ENCODE assay signal across 16 cellular contexts in the genomic region with DNA sequence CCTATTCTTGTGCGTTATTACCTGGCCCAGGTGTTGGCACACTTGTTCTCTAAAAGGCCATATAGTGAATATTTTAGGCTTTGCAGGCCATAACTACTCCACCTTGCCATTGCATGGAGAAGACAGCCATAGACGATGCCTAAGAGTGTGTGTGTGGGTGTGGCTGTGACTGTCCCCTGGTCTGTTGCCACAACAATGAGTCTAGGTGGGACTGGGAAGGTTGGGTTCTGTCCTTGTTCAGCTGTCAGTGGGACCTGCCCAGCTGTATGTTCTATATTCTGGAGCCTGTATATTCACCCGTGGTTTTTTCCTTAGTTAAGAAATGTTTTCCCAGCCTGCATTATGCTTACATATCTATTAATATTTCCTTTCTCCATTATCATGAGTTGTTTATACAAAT. TPM values are rescaled to one million over a fixed set of nuclear protein-coding genes. Genes with fewer than 3 reads are reported as not detected.
DNase-seq lines count a peak whose midpoint lies in the region; ATAC-seq, FAIRE-seq and TF ChIP-seq lines count a peak whose summit lies in the region.
"Had no signal": no experiment of that assay in that cellular context is flagged by ENCODE, and none has a peak within 500 bp of the region (broad histone marks: within the 10 kb centered on the region; RNA-seq: fewer than 3 reads in every experiment).

No MANE protein-coding gene starts in this region.

- no peak for TF ChIP-seq RAD21 in HepG2 (CRISPR knock-in tag; IDR thresholded peaks at IDR 0.05)

- H3K27me3 ChIP-seq in HepG2 (ENCODE audit: control insufficient read depth in 1 of 2, insufficient read depth in 2 of 2, low read length in 2 of 2) (no peaks in the 10 kb centered on the region), right lobe of liver (no peaks in the 10 kb centered on the region)
- H3K27me3 ChIP-seq: BLaER1 had no signal

- H3K9me3 Mint-ChIP-seq in memory B cell: no peaks in the 10 kb centered on the region
- H3K9me3 Mint-ChIP-seq: HFFc6, IgD-negative memory B cell had no signal

- intact Hi-C loops in HepG2 (cut with micrococcal nuclease; ENCODE audit: unreplicated experiment): no loop called here
- intact Hi-C loops in right lobe of liver (cut with DNase I): no loop called here

- no TSS peak for BruUV-seq in HepG2 (replicated peaks; lab: Mats Ljungman, UMichigan)

- CTCF ChIA-PET in HepG2 (lab: Yijun Ruan, JAX; ENCODE audit: low intra/inter-chr PET ratio, low total read pairs): no interaction called here

- H3K4me1 ChIP-seq in HepG2 (ENCODE audit: insufficient read depth, low read length): no peaks in the 10 kb centered on the region
- no peaks in the 10 kb centered on the region for H3K4me1 ChIP-seq in right lobe of liver
- H3K4me1 ChIP-seq: Caco-2 had no signal

- no peaks in the 10 kb centered on the region for H3K79me2 ChIP-seq in HepG2 (ENCODE audit: insufficient read depth, low read length)

- POLR2A ChIA-PET in HepG2 (lab: Yijun Ruan, JAX): no interaction called here

- H3K36me3 ChIP-seq in HepG2 (replicated peaks in 1 of 2; ENCODE audit: control insufficient read depth in 1 of 2, insufficient read depth in 2 of 2, low read length in 2 of 2): peaks cover 33 to 74% of the 10 kb centered on the region in 2 experiments
- H3K36me3 ChIP-seq in right lobe of liver: peaks cover 0 to 53% (median 12%) of the 10 kb centered on the region in 4 donors

- in situ Hi-C loops in HepG2 (cut with HindIII; ENCODE audit: extremely low pct_ligation_motif_present, low pct_unique_long_range_greater_than_20kb): no loop called here

- H3K36me3 Mint-ChIP-seq in T-helper 17 cell (ENCODE audit: low read depth) (peaks cover 10% of the 10 kb centered on the region), memory B cell (peaks cover 27% of the 10 kb centered on the region)

- H2AFZ ChIP-seq in HepG2 (ENCODE audit: low read length): no peak overlapping the region

- no peaks in the 10 kb centered on the region for H3K27me3 Mint-ChIP-seq in T-helper 17 cell
- no peaks in the 10 kb centered on the region for H3K27me3 Mint-ChIP-seq in memory B cell
- H3K27me3 Mint-ChIP-seq: IgD-negative memory B cell had no signal

- no peak; the same call in 2 of the 3 replicates for ATAC-seq in HepG2
- no peak for ATAC-seq in right lobe of liver
- no peak for ATAC-seq in T-helper 17 cell
- no peak for ATAC-seq in memory B cell (ENCODE audit: low read depth)
- no peak for ATAC-seq in HG02885 (IDR thresholded peaks at IDR 0.05; ENCODE audit: poor library complexity, unreplicated experiment)

- TF ChIP-seq POLR2A in HepG2 (IDR thresholded peaks at IDR 0.05; ENCODE audit: insufficient read depth in 1 of 2, low read depth in 2 of 2, low read length in 2 of 2): no peak
- no peak for TF ChIP-seq POLR2A in right lobe of liver (IDR thresholded peaks at IDR 0.05)

- no peak overlapping the region for H3K9ac ChIP-seq in HepG2 (ENCODE audit: insufficient read depth, low read depth, low read length)
- H3K9ac ChIP-seq: BLaER1 had no signal

- no peak overlapping the region for H3K4me2 ChIP-seq in HepG2 (ENCODE audit: low read depth, low read length)
- H3K4me2 ChIP-seq: BLaER1 had no signal

- H3K9me3 ChIP-seq in HepG2 (ENCODE audit: low read length): no peaks in the 10 kb centered on the region
- no peaks in the 10 kb centered on the region for H3K9me3 ChIP-seq in right lobe of liver
- H3K9me3 ChIP-seq in T-helper 17 cell (ENCODE audit: control insufficient read depth, low read length, poor library complexity, severe bottlenecking): no peaks in the 10 kb centered on the region
- H3K9me3 ChIP-seq: BLaER1, Caco-2 had no signal

- FAIRE-seq in HepG2 (lab: Jason Lieb, UNC): no peak

- DNase-seq in HepG2 (ENCODE audit: low spot score) (no peak), right lobe of liver (no peak), T-helper 17 cell (no peak), memory B cell (ENCODE audit: low spot score in 2 of 2) (no peak), HK-2 (ENCODE audit: unreplicated experiment) (no peak)
- no peak for DNase-seq in activated T-cell treated with anti-CD3 and anti-CD28 coated beads, Interleukin-2, amount 50 U/mL, for 1 hour
- DNase-seq: Caco-2, DND-41, GDM1, HCEC 1CT, HFFc6, KG1 had no signal

- TF ChIP-seq EP300 in HepG2 (IDR thresholded peaks at IDR 0.05; ENCODE audit: low read depth in 2 of 2, low read length in 2 of 2): no peak
- no peak for TF ChIP-seq EP300 in HepG2 (CRISPR knock-in tag; IDR thresholded peaks at IDR 0.05; ENCODE audit: borderline replicate concordance)

- H3K4me1 Mint-ChIP-seq in T-helper 17 cell (peaks cover 22% of the 10 kb centered on the region), memory B cell (peaks cover 12% of the 10 kb centered on the region)

- H3K4me3 ChIP-seq in HepG2 (replicated peaks in 1 of 3; ENCODE audit: insufficient read depth in 1 of 3, low read depth in 2 of 3, low read length in 3 of 3) (no peak overlapping the region), right lobe of liver (no peak overlapping the region)
- H3K4me3 ChIP-seq: BLaER1 had no signal

- H3K4me3 Mint-ChIP-seq in T-helper 17 cell (no peak overlapping the region), memory B cell (no peak overlapping the region)
- H3K4me3 Mint-ChIP-seq: HFFc6, IgD-negative memory B cell had no signal

- no peaks in the 10 kb centered on the region for H4K20me1 ChIP-seq in HepG2 (ENCODE audit: insufficient read depth, low read length)

- peak overlapping the region; percentile 86 for H3K27ac Mint-ChIP-seq in T-helper 17 cell
- peak overlapping the region; percentile 70 for H3K27ac Mint-ChIP-seq in memory B cell
- H3K27ac Mint-ChIP-seq: HFFc6 had no signal

- no peak overlapping the region for H3K27ac ChIP-seq in HepG2 (ENCODE audit: extremely low read length, insufficient read depth, low read length)
- no peak overlapping the region for H3K27ac ChIP-seq in right lobe of liver
- H3K27ac ChIP-seq: 22Rv1, BLaER1 had no signal

- TF ChIP-seq CTCF in HepG2 (CRISPR knock-in tag; IDR thresholded peaks at IDR 0.05) (no peak), right lobe of liver (IDR thresholded peaks at IDR 0.05) (no peak)

- 96% methylated on average over 3 of the region's 3 CpGs for WGBS in HepG2 (ENCODE audit: low lambda C conversion rate)
- 33% methylated on average over 1 of the region's 3 CpGs for WGBS in right lobe of liver (ENCODE audit: insufficient coverage, low coverage, low lambda C conversion rate, missing lambda C conversion rate)

TF ChIP-seq in HepG2, 621 proteins besides CTCF, POLR2A, EP300 and RAD21:
- TF ChIP-seq KAT7 (CRISPR knock-in tag; IDR thresholded peaks at IDR 0.05; ENCODE audit: borderline replicate concordance): no peak
- TF ChIP-seq RBM22 (optimal IDR thresholded peaks at IDR 0.05; ENCODE audit: low read length): peak; percentile 55
- TF ChIP-seq ZFAT (CRISPR knock-in tag; conservative IDR thresholded peaks at IDR 0.05): no peak
TF ChIP-seq in HepG2: peak in this region for 1.

RNA-seq across cellular contexts. Expression of gene CEP43, which starts 38.6 kb away (rescaled TPM):
- total RNA-seq in HepG2 (2016; rRNA removed; fragmentation: Illumina TruSeq; extraction: Trizol) (73.9 and 88.4 TPM in 2 replicates), right lobe of liver (10 to 100 TPM; 11.7 to 23.5 (median 19.7) TPM), T-helper 17 cell (10 to 100 TPM; 19.8 to 24.0 TPM)
- total RNA-seq in HepG2 (2016; cell fraction: cytosol; rRNA removed; fragmentation: Illumina TruSeq; extraction: Trizol; ENCODE audit: low read depth): 84.7 and 89.7 TPM in 2 replicates
- 68.4 and 95.5 TPM in 2 replicates for total RNA-seq in HepG2 (2016; cell fraction: insoluble cytoplasmic fraction; rRNA removed; fragmentation: Illumina TruSeq; extraction: Trizol)
- total RNA-seq in HepG2 (2016; cell fraction: membrane; rRNA removed; fragmentation: Illumina TruSeq; extraction: Trizol): 46.9 and 49.2 TPM in 2 replicates
- 62.5 and 63.7 TPM in 2 replicates for total RNA-seq in HepG2 (2016; cell fraction: nucleus; rRNA removed; fragmentation: Illumina TruSeq; extraction: Trizol)
- polyA plus RNA-seq in HepG2 (2011; rRNA removed): 20.7 and 29.3 TPM in 2 replicates
- polyA plus RNA-seq in HepG2 (2011; cell fraction: cytosol; rRNA removed): 8.6 and 10.8 TPM in 2 replicates
- polyA plus RNA-seq in HepG2 (2011; cell fraction: nucleus; rRNA removed): 39.4 and 43.9 TPM in 2 replicates
- 15.0 and 26.1 TPM in 2 replicates for polyA plus RNA-seq in HepG2 (2012)
- polyA plus RNA-seq in HepG2 (2016; cell fraction: cytosol; fragmentation: Illumina TruSeq; extraction: Trizol; ENCODE audit: low read depth): 15.3 and 16.0 TPM in 2 replicates
- polyA plus RNA-seq in HepG2 (2016; cell fraction: insoluble cytoplasmic fraction; fragmentation: Illumina TruSeq; extraction: Trizol; ENCODE audit: low read depth): 90.9 and 96.9 TPM in 2 replicates
- polyA plus RNA-seq in HepG2 (2016; cell fraction: membrane; fragmentation: Illumina TruSeq; extraction: Trizol; ENCODE audit: low read depth): 23.9 and 25.0 TPM in 2 replicates
- polyA plus RNA-seq in HepG2 (2016; cell fraction: nucleus; fragmentation: Illumina TruSeq; extraction: Trizol; ENCODE audit: insufficient read depth, low read depth): 111 and 119 TPM in 2 replicates
- 4.7 and 5.1 TPM in 2 replicates for polyA minus RNA-seq in HepG2 (2011; rRNA and poly(A)+ RNA removed; ENCODE audit: low replicate concordance)
- 15.3 and 20.4 TPM in 2 replicates for polyA minus RNA-seq in HepG2 (2011; cell fraction: cytosol; rRNA and poly(A)+ RNA removed)
- 42.8 and 56.1 TPM in 2 replicates for polyA minus RNA-seq in HepG2 (2011; cell fraction: nucleus; rRNA and poly(A)+ RNA removed)
